In the genomic region with DNA sequence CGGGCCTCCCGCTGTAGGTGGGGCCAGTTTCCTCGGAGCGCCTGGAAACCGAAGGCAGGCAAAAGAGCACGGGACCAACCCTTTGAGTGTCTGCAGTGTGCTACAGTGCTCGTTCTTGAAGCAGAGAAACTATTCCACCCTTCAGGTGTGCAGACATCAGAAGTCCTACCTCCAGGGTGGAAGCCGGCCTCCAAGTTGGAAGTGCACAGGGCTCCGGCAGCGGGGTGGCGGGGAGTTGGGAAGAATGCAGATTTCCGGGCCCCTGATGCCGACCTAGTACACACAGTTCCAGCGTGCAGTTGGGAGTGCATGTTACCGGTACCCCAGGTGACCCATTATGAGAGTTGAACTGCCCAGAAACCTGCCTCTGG, we compare ENCODE assay signal across 10 cellular contexts. TPM values are rescaled to one million over a fixed set of nuclear protein-coding genes. Genes with fewer than 3 reads are reported as not detected.
DNase-seq lines count a peak whose midpoint lies in the region; ATAC-seq and TF ChIP-seq lines count a peak whose summit lies in the region.
"Had no signal": no experiment of that assay in that cellular context is flagged by ENCODE, and none has a peak within 500 bp of the region (broad histone marks: within the 10 kb centered on the region; RNA-seq: fewer than 3 reads in every experiment).

No MANE protein-coding gene starts in this region.

- intact Hi-C loops in naive thymus-derived CD4-positive, alpha-beta T cell (cut with micrococcal nuclease), result loop anchor here (1.0 to 10.0 kb wide), 7 partner anchors 8 to 702 kb away; partner anchors contain the start of genes ARHGAP11B (in 1 of the 2) and FAN1 (in 1 of the 2)

- no peak for ATAC-seq in naive thymus-derived CD4-positive, alpha-beta T cell

- H3K9ac ChIP-seq in HUES64 (ENCODE audit: low read depth, low read length), result no peak overlapping the region

- TF ChIP-seq CTCF in AG10803 (conservative IDR thresholded peaks at IDR 0.05; ENCODE audit: low read length), result no peak
- no peak for TF ChIP-seq CTCF in chondrocyte (IDR thresholded peaks at IDR 0.05)

- H3K9me3 ChIP-seq in HUES64 (ENCODE audit: insufficient read depth, low read depth, low read length), result no peaks in the 10 kb centered on the region
- H3K9me3 ChIP-seq in naive thymus-derived CD4-positive, alpha-beta T cell (ENCODE audit: control insufficient read depth in 2 of 3, low read length in 3 of 3), result no peaks in the 10 kb centered on the region

- CTCF ChIA-PET in naive thymus-derived CD4-positive, alpha-beta T cell (lab: Charles Lee), result interaction anchor here (1.1 to 3.1 kb wide), 5 partner anchors 17 to 123 kb away, joined by 3 to 15 read pairs (median 4); no protein-coding TSS in a partner anchor

- no peaks in the 10 kb centered on the region for H3K36me3 Mint-ChIP-seq in chondrocyte (ENCODE audit: low read depth)
- H3K36me3 Mint-ChIP-seq in naive thymus-derived CD4-positive, alpha-beta T cell, result peaks cover 0 to 33% (median 5%) of the 10 kb centered on the region in 5 donors

- no peaks in the 10 kb centered on the region for H3K9me3 Mint-ChIP-seq in chondrocyte (ENCODE audit: low read depth)
- H3K9me3 Mint-ChIP-seq in naive thymus-derived CD4-positive, alpha-beta T cell, result peaks cover 0 to 2% (median 0%) of the 10 kb centered on the region in 11 donors

- H3K4me1 Mint-ChIP-seq in chondrocyte (ENCODE audit: low read depth), result peaks cover 46% of the 10 kb centered on the region
- peaks cover 53 to 66% (median 61%) of the 10 kb centered on the region in 7 donors for H3K4me1 Mint-ChIP-seq in naive thymus-derived CD4-positive, alpha-beta T cell

- peaks cover 28% of the 10 kb centered on the region for H3K4me1 ChIP-seq in HUES64 (ENCODE audit: insufficient read depth, low read length)
- H3K4me1 ChIP-seq in naive thymus-derived CD4-positive, alpha-beta T cell (ENCODE audit: control insufficient read depth in 2 of 2, insufficient read depth in 2 of 2, low read length in 2 of 2), result peaks cover 56 to 64% of the 10 kb centered on the region in 2 donors

- peaks cover 14% of the 10 kb centered on the region for H3K27me3 ChIP-seq in HUES64 (ENCODE audit: insufficient read depth, low read length)
- no peaks in the 10 kb centered on the region for H3K27me3 ChIP-seq in naive thymus-derived CD4-positive, alpha-beta T cell (ENCODE audit: control insufficient read depth in 2 of 2, insufficient read depth in 2 of 2, low read length in 2 of 2)

- H3K27ac Mint-ChIP-seq in chondrocyte (ENCODE audit: unreplicated experiment), result peak overlapping the region; percentile 58
- peak overlapping the region; percentile 91 to 99 (median 96) for H3K27ac Mint-ChIP-seq in naive thymus-derived CD4-positive, alpha-beta T cell

- H3K27me3 Mint-ChIP-seq in chondrocyte (ENCODE audit: low read depth), result no peaks in the 10 kb centered on the region
- no peaks in the 10 kb centered on the region for H3K27me3 Mint-ChIP-seq in naive thymus-derived CD4-positive, alpha-beta T cell

- H3K4me3 ChIP-seq in AG10803 (ENCODE audit: low read length) (peak overlapping the region; percentile 27), HUES64 (ENCODE audit: low read length) (peak overlapping the region; percentile 78)
- H3K4me3 ChIP-seq in naive thymus-derived CD4-positive, alpha-beta T cell (ENCODE audit: low read length), result peak overlapping the region; percentile 94

- H3K36me3 ChIP-seq in HUES64 (ENCODE audit: insufficient read depth, low read length), result no peaks in the 10 kb centered on the region
- H3K36me3 ChIP-seq in naive thymus-derived CD4-positive, alpha-beta T cell (ENCODE audit: control insufficient read depth in 2 of 3, insufficient read depth in 3 of 3, low read length in 3 of 3), result peaks cover 0 to 15% (median 0%) of the 10 kb centered on the region in 3 experiments

- POLR2A ChIA-PET in naive thymus-derived CD4-positive, alpha-beta T cell (lab: Charles Lee), result interaction anchor here (1.0 to 9.0 kb wide), 7 partner anchors 11 to 129 kb away, joined by 4 to 367 read pairs (median 17); no protein-coding TSS in a partner anchor

- DNase-seq in AG10803 (ENCODE audit: low read depth) (no peak), chondrocyte (ENCODE audit: low spot score) (no peak), NCI-H524 (lab: John Stamatoyannopoulos, UW) (no peak), mucosa of gallbladder (ENCODE audit: low spot score) (no peak), ecto neural progenitor cell (ENCODE audit: low spot score) (no peak)
- DNase-seq in naive thymus-derived CD4-positive, alpha-beta T cell, result peak in 1 of 9 donors; percentile 17
- DNase-seq in stimulated activated CD4-positive, alpha-beta T cell treated with anti-CD3 and anti-CD28 coated beads, Interleukin-2, amount 100 ng/mL, for 24 hours, result no peak
- DNase-seq: GDM1, SHP77 treated with DMSO at 0.1 percent for 48 hours had no signal

- WGBS in HUES64, result 60% methylated on average over 15 of the region's 15 CpGs

- H3K4me3 Mint-ChIP-seq in chondrocyte (ENCODE audit: unreplicated experiment), result peak overlapping the region; percentile 72
- H3K4me3 Mint-ChIP-seq in naive thymus-derived CD4-positive, alpha-beta T cell, result peak overlapping the region; percentile 85 to 99 (median 96)

- H3K27ac ChIP-seq in HUES64 (ENCODE audit: low read depth, low read length), result no peak overlapping the region
- peak overlapping the region; percentile 98 for H3K27ac ChIP-seq in naive thymus-derived CD4-positive, alpha-beta T cell (ENCODE audit: low read depth, low read length)

RNA-seq across cellular contexts. Expression of gene KLF13, which starts 3.0 kb away (rescaled TPM):
- 27.7 TPM for polyA plus RNA-seq in HUES64 (2013, experiment 1 of 2)
- 33.5 TPM for polyA plus RNA-seq in HUES64 (2013, experiment 2 of 2)
- 54.2 to 59.1 TPM (median 58.4 TPM) in 3 replicates for total RNA-seq in chondrocyte
- total RNA-seq in naive thymus-derived CD4-positive, alpha-beta T cell, result 100 to 1,000 TPM; 175 to 256 (median 199) TPM
- 10 to 100 TPM; 42.4 to 53.7 TPM for polyA plus RNA-seq in naive thymus-derived CD4-positive, alpha-beta T cell
- 86.0 TPM for total RNA-seq in mucosa of gallbladder

Comparison
In these comparisons a context has a peak if more than half of its experiments do, and no peak if none do; other contexts are left out.
1. H3K4me3 ChIP-seq: peak in every context shown above with its lines; median percentile 94 in naive thymus-derived CD4-positive, alpha-beta T cell; 78 in HUES64; 27 in AG10803.